ENCODE assay signal across 1 cellular context in the genomic region with DNA sequence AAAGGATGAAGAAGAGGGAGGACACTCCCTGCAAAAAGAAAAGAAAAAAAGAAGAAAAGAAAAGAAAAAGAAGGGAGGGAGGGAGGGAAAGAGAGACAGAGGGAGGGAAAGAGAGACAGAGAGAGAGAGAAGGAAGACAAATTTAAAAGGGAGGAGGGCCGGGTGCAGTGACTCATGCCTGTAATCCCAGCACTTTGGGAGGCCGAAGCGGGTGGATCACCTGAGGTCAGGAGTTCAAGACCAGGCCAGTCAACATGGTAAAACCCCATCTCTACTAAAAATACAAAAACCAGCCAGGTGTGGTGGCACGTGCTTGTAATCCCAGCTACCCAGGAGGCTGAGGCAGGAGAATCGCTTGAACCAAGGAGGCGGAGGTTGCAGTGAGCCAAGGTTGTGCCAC.
TF ChIP-seq lines count a peak whose summit lies in the region.
"Not testable (repeated sequence)": the region's sequence is repeated elsewhere in the genome, so short reads cannot be mapped to it uniquely, and the experiment has no call there.

No MANE protein-coding gene starts in this region.

TF ChIP-seq in A549, 52 proteins besides CTCF, POLR2A, EP300 and RAD21:
- TF ChIP-seq FOSL2 (IDR thresholded peaks at IDR 0.05) = not testable (repeated sequence)
- TF ChIP-seq FOSL2 (CRISPR knock-in tag; IDR thresholded peaks at IDR 0.05) = peak; percentile 11; the same call in 1 of the 2 replicates
